Comparison of ENCODE assay signal across 1 cellular context in the genomic region with DNA sequence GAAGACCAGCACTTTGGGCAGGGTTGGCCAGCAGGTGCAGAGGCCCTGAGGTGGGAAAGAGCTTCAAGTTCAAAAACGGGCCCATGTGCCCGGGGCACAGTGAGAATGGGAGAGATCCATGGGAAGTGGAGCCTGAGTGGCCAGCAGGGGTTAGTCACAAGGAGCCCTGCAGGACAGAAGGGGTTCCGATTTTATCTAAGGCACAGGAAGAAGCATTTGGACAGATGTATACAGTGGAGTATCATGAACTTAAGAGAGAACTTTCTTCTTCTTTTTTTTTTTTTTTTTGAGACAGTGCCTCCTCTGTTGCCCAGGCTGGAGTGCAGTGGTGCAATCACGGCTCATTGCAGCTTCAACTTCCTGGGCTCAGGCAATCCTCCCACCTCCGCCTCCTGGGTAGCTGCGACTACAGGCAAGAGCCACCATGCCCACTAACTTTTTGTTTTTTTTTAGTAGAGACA.
TF ChIP-seq lines count a peak whose summit lies in the region.

No MANE protein-coding gene starts in this region.

TF ChIP-seq in K562, 482 proteins besides CTCF, POLR2A, EP300 and RAD21:
- TF ChIP-seq ELK3 (CRISPR knock-in tag; IDR thresholded peaks at IDR 0.05) = no peak
- TF ChIP-seq HNRNPH1 (optimal IDR thresholded peaks at IDR 0.05; ENCODE audit: low read depth, low read length) = no peak
- no peak for TF ChIP-seq MECOM (CRISPR knock-in tag; IDR thresholded peaks at IDR 0.05)
- 0 out of 2 replicates have a peak, but pooled peaks have one; percentile 25 for TF ChIP-seq L3MBTL2 (IDR thresholded peaks at IDR 0.05)
- TF ChIP-seq PHF20 (IDR thresholded peaks at IDR 0.05; ENCODE audit: partially characterized antibody) = no peak
- no peak for TF ChIP-seq ZNF282 (CRISPR knock-in tag; IDR thresholded peaks at IDR 0.05)
- no peak for TF ChIP-seq GATAD2B (IDR thresholded peaks at IDR 0.05; ENCODE audit: borderline replicate concordance)
- TF ChIP-seq RNF219 (CRISPR knock-in tag; IDR thresholded peaks at IDR 0.05) = no peak
- TF ChIP-seq RBM14 (IDR thresholded peaks at IDR 0.05; ENCODE audit: borderline replicate concordance, insufficient read depth, low read depth, low read length) = no peak
- no peak for TF ChIP-seq ZNF3 (CRISPR knock-in tag; IDR thresholded peaks at IDR 0.05)
- no peak for TF ChIP-seq HNRNPLL (IDR thresholded peaks at IDR 0.05; ENCODE audit: low read depth, low read length, poor library complexity, severe bottlenecking)
- TF ChIP-seq, protein P1, sequence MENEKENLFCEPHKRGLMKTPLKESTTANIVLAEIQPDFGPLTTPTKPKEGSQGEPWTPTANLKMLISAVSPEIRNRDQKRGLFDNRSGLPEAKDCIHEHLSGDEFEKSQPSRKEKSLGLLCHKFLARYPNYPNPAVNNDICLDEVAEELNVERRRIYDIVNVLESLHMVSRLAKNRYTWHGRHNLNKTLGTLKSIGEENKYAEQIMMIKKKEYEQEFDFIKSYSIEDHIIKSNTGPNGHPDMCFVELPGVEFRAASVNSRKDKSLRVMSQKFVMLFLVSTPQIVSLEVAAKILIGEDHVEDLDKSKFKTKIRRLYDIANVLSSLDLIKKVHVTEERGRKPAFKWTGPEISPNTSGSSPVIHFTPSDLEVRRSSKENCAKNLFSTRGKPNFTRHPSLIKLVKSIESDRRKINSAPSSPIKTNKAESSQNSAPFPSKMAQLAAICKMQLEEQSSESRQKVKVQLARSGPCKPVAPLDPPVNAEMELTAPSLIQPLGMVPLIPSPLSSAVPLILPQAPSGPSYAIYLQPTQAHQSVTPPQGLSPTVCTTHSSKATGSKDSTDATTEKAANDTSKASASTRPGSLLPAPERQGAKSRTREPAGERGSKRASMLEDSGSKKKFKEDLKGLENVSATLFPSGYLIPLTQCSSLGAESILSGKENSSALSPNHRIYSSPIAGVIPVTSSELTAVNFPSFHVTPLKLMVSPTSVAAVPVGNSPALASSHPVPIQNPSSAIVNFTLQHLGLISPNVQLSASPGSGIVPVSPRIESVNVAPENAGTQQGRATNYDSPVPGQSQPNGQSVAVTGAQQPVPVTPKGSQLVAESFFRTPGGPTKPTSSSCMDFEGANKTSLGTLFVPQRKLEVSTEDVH (IDR thresholded peaks at IDR 0.05; ENCODE audit: low read depth, partially characterized antibody) = no peak
- TF ChIP-seq THRA (IDR thresholded peaks at IDR 0.05) = no peak
- no peak for TF ChIP-seq ZNF639 (CRISPR knock-in tag; conservative IDR thresholded peaks at IDR 0.05 in 1 of 2, IDR thresholded peaks at IDR 0.05 in 1 of 2)
- no peak for TF ChIP-seq ADNP (tag; IDR thresholded peaks at IDR 0.05)
- TF ChIP-seq BCL6 (CRISPR knock-in tag; IDR thresholded peaks at IDR 0.05) = no peak
- TF ChIP-seq ETV5 (CRISPR knock-in tag; IDR thresholded peaks at IDR 0.05; ENCODE audit: low read depth) = no peak
- TF ChIP-seq CSDE1 (IDR thresholded peaks at IDR 0.05) = no peak
- peak in 1 of 2 experiments; percentile 35 for TF ChIP-seq E2F6 (IDR thresholded peaks at IDR 0.05; ENCODE audit: borderline replicate concordance in 1 of 2, extremely low read depth in 1 of 2, insufficient read depth in 1 of 2, insufficient read length in 1 of 2, low read depth in 1 of 2, low read length in 1 of 2, poor library complexity in 1 of 2, severe bottlenecking in 1 of 2)
- no peak for TF ChIP-seq ZFX (CRISPR knock-in tag; IDR thresholded peaks at IDR 0.05)
- TF ChIP-seq RREB1 (CRISPR knock-in tag; IDR thresholded peaks at IDR 0.05) = no peak
- TF ChIP-seq ZNF384 (IDR thresholded peaks at IDR 0.05; ENCODE audit: low read depth, low read length) = 0 out of 2 replicates have a peak, but pooled peaks have one; percentile 7
- peak; percentile 91 for TF ChIP-seq ZKSCAN8 (CRISPR knock-in tag; IDR thresholded peaks at IDR 0.05)
